1 cellular context compared by ENCODE assay signal in genomic region chr16:73732143-73732542, GRCh38.
A peak's percentile ranks its signal among the peaks of the same experiment; 100 is the strongest.
TF ChIP-seq lines count a peak whose summit lies in the region.

No MANE protein-coding gene starts in this region.

TF ChIP-seq in HepG2, 621 proteins besides CTCF, POLR2A, EP300 and RAD21 (continued from another document and continues in another):
- TF ChIP-seq E2F2 (CRISPR knock-in tag; IDR thresholded peaks at IDR 0.05; ENCODE audit: borderline replicate concordance) = no peak
- 0 out of 2 replicates have a peak, but pooled peaks have one; percentile 34 for TF ChIP-seq GATAD2A (CRISPR knock-in tag; IDR thresholded peaks at IDR 0.05)
- TF ChIP-seq HOMEZ (CRISPR knock-in tag; IDR thresholded peaks at IDR 0.05; ENCODE audit: low read depth) = no peak
- no peak for TF ChIP-seq CEBPB (IDR thresholded peaks at IDR 0.05; ENCODE audit: borderline replicate concordance, low read depth, low read length)
- TF ChIP-seq ZNF713 (CRISPR knock-in tag; IDR thresholded peaks at IDR 0.05) = no peak
- TF ChIP-seq TOPORS (CRISPR knock-in tag; IDR thresholded peaks at IDR 0.05) = no peak
- no peak for TF ChIP-seq ZSCAN21 (CRISPR knock-in tag; IDR thresholded peaks at IDR 0.05; ENCODE audit: borderline replicate concordance)
- no peak for TF ChIP-seq TIGD3 (CRISPR knock-in tag; IDR thresholded peaks at IDR 0.05; ENCODE audit: borderline replicate concordance)
- no peak for TF ChIP-seq DPF2 (CRISPR knock-in tag; IDR thresholded peaks at IDR 0.05; ENCODE audit: borderline replicate concordance, low read depth)
- no peak for TF ChIP-seq ZNF687 (CRISPR knock-in tag; IDR thresholded peaks at IDR 0.05)
- TF ChIP-seq ADNP (CRISPR knock-in tag; IDR thresholded peaks at IDR 0.05) = no peak
- no peak for TF ChIP-seq NFRKB (IDR thresholded peaks at IDR 0.05)
- no peak for TF ChIP-seq MTA3 (CRISPR knock-in tag; IDR thresholded peaks at IDR 0.05)
- no peak for TF ChIP-seq ZNF354B (CRISPR knock-in tag; IDR thresholded peaks at IDR 0.05)
- no peak for TF ChIP-seq ZBTB25 (CRISPR knock-in tag; IDR thresholded peaks at IDR 0.05)
- no peak for TF ChIP-seq PAF1 (CRISPR knock-in tag; IDR thresholded peaks at IDR 0.05)
- no peak for TF ChIP-seq PRPF4 (IDR thresholded peaks at IDR 0.05; ENCODE audit: low read depth, low read length, poor library complexity, severe bottlenecking)
- no peak for TF ChIP-seq ZNF510 (CRISPR knock-in tag; IDR thresholded peaks at IDR 0.05; ENCODE audit: low read depth)
- TF ChIP-seq IRF2 (CRISPR knock-in tag; IDR thresholded peaks at IDR 0.05) = no peak
- no peak for TF ChIP-seq ZBTB38 (CRISPR knock-in tag; IDR thresholded peaks at IDR 0.05)
- peak; percentile 18; the same call in 1 of the 2 replicates for TF ChIP-seq ZMYM4 (CRISPR knock-in tag; IDR thresholded peaks at IDR 0.05)
- TF ChIP-seq ARID5B (CRISPR knock-in tag; IDR thresholded peaks at IDR 0.05) = peak; percentile 46; the same call in 1 of the 2 replicates
- no peak for TF ChIP-seq ZNF407 (CRISPR knock-in tag; IDR thresholded peaks at IDR 0.05; ENCODE audit: not compliant biosample characterization)
- TF ChIP-seq PLRG1 (conservative IDR thresholded peaks at IDR 0.05) = no peak
- no peak for TF ChIP-seq ZNF850 (CRISPR knock-in tag; conservative IDR thresholded peaks at IDR 0.05)
- no peak for TF ChIP-seq ZNF383 (CRISPR knock-in tag; IDR thresholded peaks at IDR 0.05; ENCODE audit: borderline replicate concordance)
- no peak for TF ChIP-seq PHB2 (IDR thresholded peaks at IDR 0.05; ENCODE audit: partially characterized antibody)
- no peak for TF ChIP-seq ZNF124 (CRISPR knock-in tag; IDR thresholded peaks at IDR 0.05)
- TF ChIP-seq ZNF543 (CRISPR knock-in tag; IDR thresholded peaks at IDR 0.05) = no peak
- TF ChIP-seq SIX1 (CRISPR knock-in tag; IDR thresholded peaks at IDR 0.05; ENCODE audit: borderline replicate concordance) = no peak
- TF ChIP-seq BRD4 (CRISPR knock-in tag; IDR thresholded peaks at IDR 0.05) = no peak
- TF ChIP-seq ZNF136 (CRISPR knock-in tag; IDR thresholded peaks at IDR 0.05; ENCODE audit: low read depth) = no peak
- no peak for TF ChIP-seq HNRNPH1 (optimal IDR thresholded peaks at IDR 0.05; ENCODE audit: low read depth, low read length)
- TF ChIP-seq TERF1 (CRISPR knock-in tag; IDR thresholded peaks at IDR 0.05) = no peak
- TF ChIP-seq RCOR2 (CRISPR knock-in tag; IDR thresholded peaks at IDR 0.05) = no peak
- TF ChIP-seq ZNF607 (CRISPR knock-in tag; IDR thresholded peaks at IDR 0.05; ENCODE audit: borderline replicate concordance) = no peak
- TF ChIP-seq ZSCAN9 (CRISPR knock-in tag; IDR thresholded peaks at IDR 0.05; ENCODE audit: borderline replicate concordance) = no peak
- peak; percentile 13; the same call in 1 of the 2 replicates for TF ChIP-seq FOXA3 (CRISPR knock-in tag; IDR thresholded peaks at IDR 0.05)
- TF ChIP-seq TGIF2 (CRISPR knock-in tag; IDR thresholded peaks at IDR 0.05) = no peak
- no peak for TF ChIP-seq KMT2B (CRISPR knock-in tag; IDR thresholded peaks at IDR 0.05)
- TF ChIP-seq ZNF230 (CRISPR knock-in tag; IDR thresholded peaks at IDR 0.05) = no peak
